Comparison of ENCODE assay signal across 9 cellular contexts in genomic region chr14:65239143-65239672, GRCh38.
DNase-seq lines count a peak whose midpoint lies in the region; ATAC-seq and TF ChIP-seq lines count a peak whose summit lies in the region.
"Had no signal": no experiment of that assay in that cellular context is flagged by ENCODE, and none has a peak within 500 bp of the region (broad histone marks: within the 10 kb centered on the region; RNA-seq: fewer than 3 reads in every experiment).

No MANE protein-coding gene starts in this region.

- no peak overlapping the region for H3K27ac Mint-ChIP-seq in GM23338
- H3K27ac Mint-ChIP-seq: activated CD4-positive, alpha-beta T cell treated with anti-CD3 and anti-CD28 coated beads for 36 hours had no signal

- H3K9me3 ChIP-seq in hepatocyte (ENCODE audit: low read depth) (no peaks in the 10 kb centered on the region), subcutaneous abdominal adipose tissue (ENCODE audit: control insufficient read depth in 5 of 5, low read length in 5 of 5) (peaks cover 0 to 2% (median 0%) of the 10 kb centered on the region in 5 donors)

- no peak for DNase-seq in GM23338 (ENCODE audit: low spot score)
- DNase-seq in amniotic epithelial cell (ENCODE audit: low read depth): peak; percentile 97
- peak; percentile 63 for DNase-seq in hepatocyte (ENCODE audit: low spot score)
- DNase-seq in NCI-H446 (lab: John Stamatoyannopoulos, UW): no peak
- DNase-seq in dedifferentiated amniotic fluid mesenchymal stem cell (ENCODE audit: extremely low spot score): no peak
- DNase-seq: activated CD4-positive, alpha-beta T cell treated with anti-CD3 and anti-CD28 coated beads for 36 hours had no signal

- H4K20me1 ChIP-seq in GM23338 (replicated peaks; ENCODE audit: insufficient read depth) (no peaks in the 10 kb centered on the region), hepatocyte (ENCODE audit: insufficient read depth, poor library complexity, severe bottlenecking) (no peaks in the 10 kb centered on the region)

- no peaks in the 10 kb centered on the region for H3K36me3 ChIP-seq in GM23338 (ENCODE audit: insufficient read depth)
- no peaks in the 10 kb centered on the region for H3K36me3 ChIP-seq in hepatocyte (replicated peaks; ENCODE audit: insufficient read depth, low read depth)
- no peaks in the 10 kb centered on the region for H3K36me3 ChIP-seq in subcutaneous abdominal adipose tissue (ENCODE audit: control insufficient read depth in 5 of 5, insufficient read depth in 5 of 5, low read length in 5 of 5)

- H3K79me2 ChIP-seq in GM23338 (replicated peaks; ENCODE audit: insufficient read depth) (no peaks in the 10 kb centered on the region), hepatocyte (no peaks in the 10 kb centered on the region)

- no peak overlapping the region for H3K4me3 Mint-ChIP-seq in GM23338
- H3K4me3 Mint-ChIP-seq: activated CD4-positive, alpha-beta T cell treated with anti-CD3 and anti-CD28 coated beads for 36 hours had no signal

- peaks cover 8% of the 10 kb centered on the region for H3K4me1 Mint-ChIP-seq in GM23338

- H2AFZ ChIP-seq in GM23338 (peak overlapping the region; percentile 23; the same call in 1 of the 2 replicates), hepatocyte (no peak overlapping the region)

- H3K4me2 ChIP-seq in GM23338 (no peak overlapping the region), hepatocyte (peak overlapping the region; percentile 28)

- no peaks in the 10 kb centered on the region for H3K4me1 ChIP-seq in GM23338 (ENCODE audit: insufficient read depth)
- peaks cover 47% of the 10 kb centered on the region for H3K4me1 ChIP-seq in hepatocyte (ENCODE audit: insufficient read depth)
- H3K4me1 ChIP-seq in subcutaneous abdominal adipose tissue (ENCODE audit: control insufficient read depth in 5 of 5, insufficient read depth in 5 of 5, low read length in 5 of 5): peaks cover 4 to 34% (median 28%) of the 10 kb centered on the region in 5 donors

- no peaks in the 10 kb centered on the region for H3F3A ChIP-seq in GM23338 (replicated peaks; ENCODE audit: low read depth)

- H3K27me3 ChIP-seq in GM23338 (ENCODE audit: insufficient read depth): no peaks in the 10 kb centered on the region
- H3K27me3 ChIP-seq in hepatocyte: no peaks in the 10 kb centered on the region
- H3K27me3 ChIP-seq in subcutaneous abdominal adipose tissue (ENCODE audit: control insufficient read depth in 5 of 5, insufficient read depth in 4 of 5, low read length in 5 of 5): no peaks in the 10 kb centered on the region

- H3K9me2 ChIP-seq in GM23338 (ENCODE audit: insufficient read depth) (0 out of 2 replicates have a peak, but pooled peaks cover under 1% of the 10 kb centered on the region), hepatocyte (replicated peaks; ENCODE audit: insufficient read depth) (no peaks in the 10 kb centered on the region)

- peaks cover 3% of the 10 kb centered on the region for H3K27me3 Mint-ChIP-seq in GM23338 (ENCODE audit: insufficient read depth, low read depth, poor library complexity)
- H3K27me3 Mint-ChIP-seq: activated CD4-positive, alpha-beta T cell treated with anti-CD3 and anti-CD28 coated beads for 36 hours had no signal

- H3K4me3 ChIP-seq in GM23338: no peak overlapping the region
- no peak overlapping the region for H3K4me3 ChIP-seq in hepatocyte
- peak overlapping the region in 3 of 5 donors; percentile 23 to 41 (median 37) for H3K4me3 ChIP-seq in subcutaneous abdominal adipose tissue (ENCODE audit: low read depth in 1 of 5, low read length in 5 of 5)

- H3K27ac ChIP-seq in GM23338 (ENCODE audit: low read depth): no peak overlapping the region
- peak overlapping the region; percentile 93 for H3K27ac ChIP-seq in hepatocyte
- H3K27ac ChIP-seq in subcutaneous abdominal adipose tissue (ENCODE audit: low read depth, low read length): no peak overlapping the region

- H3K36me3 Mint-ChIP-seq in GM23338 (ENCODE audit: low read depth): no peaks in the 10 kb centered on the region

- TF ChIP-seq CTCF in GM23338 (conservative IDR thresholded peaks at IDR 0.05; ENCODE audit: low read depth in 2 of 2) (no peak), hepatocyte (IDR thresholded peaks at IDR 0.05; ENCODE audit: poor library complexity) (no peak)

- ATAC-seq in GM23338 (no peak), GM21737 (IDR thresholded peaks at IDR 0.05; ENCODE audit: unreplicated experiment) (no peak), GM19463 (IDR thresholded peaks at IDR 0.05; ENCODE audit: unreplicated experiment) (no peak)
- ATAC-seq: activated CD4-positive, alpha-beta T cell treated with anti-CD3 and anti-CD28 coated beads for 36 hours had no signal

- 43% methylated on average over 8 of the region's 8 CpGs for WGBS in hepatocyte (ENCODE audit: low lambda C conversion rate, missing lambda C conversion rate)

- H3K9ac ChIP-seq in subcutaneous abdominal adipose tissue (ENCODE audit: low read length in 5 of 5): peak overlapping the region in 1 of 5 donors; percentile 27

- H3K9me3 Mint-ChIP-seq in GM23338: no peaks in the 10 kb centered on the region

TF ChIP-seq in GM23338, 12 proteins besides CTCF, POLR2A, EP300 and RAD21 (continues in another document):
- TF ChIP-seq ZNF114 (CRISPR knock-in tag; IDR thresholded peaks at IDR 0.05) (no peak), CREB1 (CRISPR knock-in tag; IDR thresholded peaks at IDR 0.05; ENCODE audit: low read depth) (no peak), EZH2phosphoT487 (IDR thresholded peaks at IDR 0.05; ENCODE audit: unreplicated experiment) (no peak), ZNF462 (CRISPR knock-in tag; IDR thresholded peaks at IDR 0.05) (no peak), ZNF331 (CRISPR knock-in tag; IDR thresholded peaks at IDR 0.05; ENCODE audit: low read depth) (no peak), JUNB (IDR thresholded peaks at IDR 0.05; ENCODE audit: unreplicated experiment) (no peak), POLR2AphosphoS5 (IDR thresholded peaks at IDR 0.05; ENCODE audit: low read depth) (no peak), NANOG (IDR thresholded peaks at IDR 0.05; ENCODE audit: borderline replicate concordance) (no peak)

Comparison
In these comparisons a context has a peak if more than half of its experiments do, and no peak if none do; other contexts are left out.
1. DNase-seq: peak in amniotic epithelial cell (single experiment) and hepatocyte (single experiment); none in GM23338 (single experiment), NCI-H446 (0 of 2) and dedifferentiated amniotic fluid mesenchymal stem cell (single experiment).
2. H3K4me3 ChIP-seq: peak in subcutaneous abdominal adipose tissue (3 of 5); none in GM23338 (single experiment) and hepatocyte (single experiment).